In the genomic region with DNA sequence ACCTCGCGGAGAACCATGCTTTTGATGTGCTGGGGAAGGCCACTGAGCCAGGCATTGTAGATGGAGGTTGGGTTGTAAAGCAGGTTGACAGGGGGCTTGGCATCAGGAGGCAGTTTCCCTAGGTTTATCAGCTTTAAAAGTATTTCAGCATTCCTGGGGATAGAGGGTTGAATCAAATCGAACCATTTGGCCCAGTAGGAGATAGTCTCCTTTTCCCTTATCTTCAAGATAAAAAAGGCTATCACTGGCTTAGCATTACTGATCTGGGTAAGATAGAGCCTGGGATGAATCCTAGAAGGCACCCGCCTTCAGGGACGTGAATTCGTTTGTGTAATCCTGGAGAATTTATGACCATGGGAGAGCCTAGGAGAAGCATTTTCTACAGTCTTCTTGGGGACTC, we compare ENCODE assay signal across 27 cellular contexts. TPM values are rescaled to one million over a fixed set of nuclear protein-coding genes. Genes with fewer than 3 reads are reported as not detected.
DNase-seq lines count a peak whose midpoint lies in the region; TF ChIP-seq lines count a peak whose summit lies in the region.
"Had no signal": no experiment of that assay in that cellular context is flagged by ENCODE, and none has a peak within 500 bp of the region (broad histone marks: within the 10 kb centered on the region; RNA-seq: fewer than 3 reads in every experiment).

No MANE protein-coding gene starts in this region.

- peaks cover 28% of the 10 kb centered on the region for H3K27me3 ChIP-seq in endodermal cell (ENCODE audit: control insufficient read depth, insufficient read depth, low read length, poor library complexity, severe bottlenecking)
- H3K27me3 ChIP-seq: BE2C, BLaER1 had no signal

- H3K9ac ChIP-seq in endodermal cell (ENCODE audit: extremely low read depth, low read length, poor library complexity, severe bottlenecking), result no peak overlapping the region
- H3K9ac ChIP-seq: BLaER1 had no signal

- H3K4me3 ChIP-seq in endodermal cell (ENCODE audit: low read length), result no peak overlapping the region
- H3K4me3 ChIP-seq: BLaER1, GM12878 had no signal

- no peak for TF ChIP-seq CTCF in endodermal cell (conservative IDR thresholded peaks at IDR 0.05)
- no peak for TF ChIP-seq CTCF in nephron progenitor cell (IDR thresholded peaks at IDR 0.05)

- peaks cover 41% of the 10 kb centered on the region for H3K27me3 Mint-ChIP-seq in endodermal cell (ENCODE audit: insufficient read depth)
- H3K27me3 Mint-ChIP-seq in nephron progenitor cell (ENCODE audit: low read depth, poor library complexity), result no peaks in the 10 kb centered on the region
- H3K27me3 Mint-ChIP-seq: CD4-positive, alpha-beta memory T cell; CD4-positive, CD25-positive, alpha-beta regulatory T cell; CD8-positive, alpha-beta memory T cell had no signal

- 49 to 75% methylated on average over 4 to 6 of the region's 6 CpGs for WGBS in endodermal cell (ENCODE audit: insufficient coverage in 1 of 2, insufficient read length in 1 of 2), 2 experiments

- peaks cover 1% of the 10 kb centered on the region for H3K36me3 Mint-ChIP-seq in endodermal cell (ENCODE audit: low read depth)
- H3K36me3 Mint-ChIP-seq in nephron progenitor cell (ENCODE audit: low read depth), result no peaks in the 10 kb centered on the region
- H3K36me3 Mint-ChIP-seq: CD14-positive monocyte; CD4-positive, alpha-beta memory T cell; CD4-positive, CD25-positive, alpha-beta regulatory T cell had no signal

- H3K4me1 Mint-ChIP-seq in endodermal cell (no peaks in the 10 kb centered on the region), nephron progenitor cell (peaks cover 12% of the 10 kb centered on the region)
- H3K4me1 Mint-ChIP-seq: CD14-positive monocyte; CD4-positive, alpha-beta memory T cell; CD4-positive, CD25-positive, alpha-beta regulatory T cell; CD8-positive, alpha-beta memory T cell had no signal

- H3K9me3 Mint-ChIP-seq in endodermal cell (no peaks in the 10 kb centered on the region), nephron progenitor cell (no peaks in the 10 kb centered on the region)
- H3K9me3 Mint-ChIP-seq: CD14-positive monocyte; CD4-positive, alpha-beta memory T cell; CD8-positive, alpha-beta memory T cell had no signal

- H3K4me3 Mint-ChIP-seq in endodermal cell (no peak overlapping the region), nephron progenitor cell (no peak overlapping the region)
- H3K4me3 Mint-ChIP-seq: CD14-positive monocyte; CD4-positive, alpha-beta memory T cell; CD4-positive, CD25-positive, alpha-beta regulatory T cell; CD8-positive, alpha-beta memory T cell had no signal

- DNase-seq in endodermal cell, result peak; percentile 56
- no peak for DNase-seq in nephron progenitor cell
- DNase-seq in SW 1271 (lab: John Stamatoyannopoulos, UW), result no peak
- no peak for DNase-seq in ecto neural progenitor cell (ENCODE audit: low spot score)
- DNase-seq in GM19238 (ENCODE audit: insufficient read length, low spot score), result no peak
- DNase-seq: 8988T; ACHN; BE2C; C1 segment of cervical spinal cord; CD4-positive, alpha-beta memory T cell; CD4-positive, CD25-positive, alpha-beta regulatory T cell; CD8-positive, alpha-beta memory T cell; COR-L47; DMS 273 treated with DMSO at 0.1 percent for 48 hours; DMS153; DMS53; DMS79; DND-41; EL; GDM1 had no signal

- H3K27ac Mint-ChIP-seq in endodermal cell, result peak overlapping the region; percentile 44
- H3K27ac Mint-ChIP-seq in nephron progenitor cell, result peak overlapping the region; percentile 64
- H3K27ac Mint-ChIP-seq: CD14-positive monocyte; CD4-positive, alpha-beta memory T cell; CD8-positive, alpha-beta memory T cell had no signal

- H3K36me3 ChIP-seq in endodermal cell (ENCODE audit: control insufficient read depth, insufficient read depth, low read length), result no peaks in the 10 kb centered on the region
- H3K36me3 ChIP-seq: BE2C, BLaER1 had no signal

- peaks cover 14% of the 10 kb centered on the region for H3K9me3 ChIP-seq in endodermal cell (ENCODE audit: control insufficient read depth, low read length)
- H3K9me3 ChIP-seq: BE2C, BLaER1 had no signal

- peaks cover 8% of the 10 kb centered on the region for H3K4me1 ChIP-seq in endodermal cell (ENCODE audit: control insufficient read depth, insufficient read depth, low read length)
- H3K4me1 ChIP-seq: BE2C, BLaER1 had no signal

- no peak overlapping the region for H3K27ac ChIP-seq in endodermal cell (ENCODE audit: low read depth, low read length)
- H3K27ac ChIP-seq: BLaER1 had no signal

RNA-seq across cellular contexts. Expression of gene SLC6A16, which starts 30.6 kb away (rescaled TPM):
- 1 to 10 TPM; 3.3 to 3.4 TPM for total RNA-seq in endodermal cell
- polyA plus RNA-seq in endodermal cell (2013, experiment 1 of 2), result 6.1 TPM
- polyA plus RNA-seq in endodermal cell (2013, experiment 2 of 2), result 4.9 TPM
- total RNA-seq: Daoy, G401 had no signal

RNA-seq across cellular contexts. Expression of gene CD37, which starts 40.8 kb away (rescaled TPM):
- total RNA-seq in endodermal cell, result not detected
- polyA plus RNA-seq in endodermal cell (2013, experiment 1 of 2), result not detected
- polyA plus RNA-seq in endodermal cell (2013, experiment 2 of 2), result not detected
- total RNA-seq: A673, Daoy, G401 had no signal
- polyA plus RNA-seq: AG04450 had no signal
